17 cellular contexts compared by ENCODE assay signal in genomic region chr13:48054601-48055000, GRCh38. TPM values are rescaled to one million over a fixed set of nuclear protein-coding genes. Genes with fewer than 3 reads are reported as not detected.
DNase-seq lines count a peak whose midpoint lies in the region; ATAC-seq lines count a peak whose summit lies in the region.
"Had no signal": no experiment of that assay in that cellular context is flagged by ENCODE, and none has a peak within 500 bp of the region (broad histone marks: within the 10 kb centered on the region; RNA-seq: fewer than 3 reads in every experiment).

No MANE protein-coding gene starts in this region.

- WGBS in mesendoderm (ENCODE audit: extremely low coverage, insufficient coverage, low lambda C conversion rate): no CpG with 5 or more reads among the region's 6 CpGs

- H3K4me3 Mint-ChIP-seq in activated T-cell treated with anti-CD3 and anti-CD28 coated beads, Interleukin-2, amount 50 U/mL, for 24 hours: no peak overlapping the region
- H3K4me3 Mint-ChIP-seq: B cell; CD4-positive, alpha-beta T cell; CD8-positive, alpha-beta T cell had no signal

- no peak overlapping the region for H2AK5ac ChIP-seq in mesendoderm (ENCODE audit: low read length)

- no peak overlapping the region for H3K4me2 ChIP-seq in mesendoderm (ENCODE audit: low read length)
- H3K4me2 ChIP-seq: A549; BLaER1 treated with 17β-estradiol and CSF1 and Interleukin-3, amounts not matched to agents 10 nM and 100 nM had no signal

- H3K36me3 Mint-ChIP-seq in activated T-cell treated with anti-CD3 and anti-CD28 coated beads, Interleukin-2, amount 50 U/mL, for 24 hours (ENCODE audit: low read depth): peaks cover 85% of the 10 kb centered on the region

- peaks cover 2% of the 10 kb centered on the region for H3K36me3 ChIP-seq in mesendoderm (ENCODE audit: control insufficient read depth, insufficient read depth, low read length)

- H3K56ac ChIP-seq in mesendoderm (ENCODE audit: low read length): no peak overlapping the region

- no peaks in the 10 kb centered on the region for H3K79me1 ChIP-seq in mesendoderm (ENCODE audit: low read length)

- no peak overlapping the region for H3K23ac ChIP-seq in mesendoderm (ENCODE audit: low read length)

- no peaks in the 10 kb centered on the region for H3K27me3 ChIP-seq in mesendoderm (ENCODE audit: insufficient read depth, low read length, poor library complexity)
- H3K27me3 ChIP-seq: BLaER1 treated with 17β-estradiol and CSF1 and Interleukin-3, amounts not matched to agents 10 nM and 100 nM had no signal

- no peak overlapping the region for H3K4ac ChIP-seq in mesendoderm (ENCODE audit: low read depth, low read length)

- peaks cover 8% of the 10 kb centered on the region for H3K4me1 Mint-ChIP-seq in activated T-cell treated with anti-CD3 and anti-CD28 coated beads, Interleukin-2, amount 50 U/mL, for 24 hours (ENCODE audit: low read depth)
- H3K4me1 Mint-ChIP-seq: B cell had no signal

- no peak overlapping the region for H2BK5ac ChIP-seq in mesendoderm (ENCODE audit: low read length)

- no peak for ATAC-seq in GM18867 (IDR thresholded peaks at IDR 0.05; ENCODE audit: unreplicated experiment)
- ATAC-seq: A549; CD8-positive, alpha-beta T cell had no signal

- H3K4me3 ChIP-seq in mesendoderm (ENCODE audit: low read length): no peak overlapping the region
- H3K4me3 ChIP-seq: A549; BLaER1 treated with 17β-estradiol and CSF1 and Interleukin-3, amounts not matched to agents 10 nM and 100 nM had no signal

- DNase-seq in activated T-cell treated with anti-CD3 and anti-CD28 coated beads, Interleukin-2, amount 50 U/mL, for 24 hours: no peak
- no peak for DNase-seq in activated T-cell treated with anti-CD3 and anti-CD28 coated beads, Interleukin-2, amount 50 U/mL, for 48 hours
- DNase-seq in mesendoderm (peak; percentile 21), NCI-H2107 (lab: John Stamatoyannopoulos, UW) (no peak)
- DNase-seq: AML-193; Caco-2; Calu3; CD4-positive, alpha-beta T cell; CD8-positive, alpha-beta T cell; DMS79 treated with DMSO at 0.1 percent for 48 hours; GF-D8 had no signal

- H3K4me1 ChIP-seq in mesendoderm (ENCODE audit: control insufficient read depth, low read depth, low read length): no peaks in the 10 kb centered on the region
- H3K4me1 ChIP-seq: A549; BLaER1 treated with 17β-estradiol and CSF1 and Interleukin-3, amounts not matched to agents 10 nM and 100 nM; Caco-2 had no signal

- H3K27me3 Mint-ChIP-seq in activated T-cell treated with anti-CD3 and anti-CD28 coated beads, Interleukin-2, amount 50 U/mL, for 24 hours: no peaks in the 10 kb centered on the region
- H3K27me3 Mint-ChIP-seq: B cell; CD4-positive, alpha-beta T cell had no signal

- H3K9ac ChIP-seq in mesendoderm (ENCODE audit: low read length): no peak overlapping the region
- H3K9ac ChIP-seq: BLaER1 treated with 17β-estradiol and CSF1 and Interleukin-3, amounts not matched to agents 10 nM and 100 nM had no signal

- no peak overlapping the region for H4K5ac ChIP-seq in mesendoderm (ENCODE audit: low read length)

- H3K9me3 Mint-ChIP-seq in activated T-cell treated with anti-CD3 and anti-CD28 coated beads, Interleukin-2, amount 50 U/mL, for 24 hours: no peaks in the 10 kb centered on the region
- H3K9me3 Mint-ChIP-seq: CD4-positive, alpha-beta T cell; CD8-positive, alpha-beta T cell had no signal

- peak overlapping the region; percentile 53 for H3K27ac Mint-ChIP-seq in activated T-cell treated with anti-CD3 and anti-CD28 coated beads, Interleukin-2, amount 50 U/mL, for 24 hours
- H3K27ac Mint-ChIP-seq: B cell; CD4-positive, alpha-beta T cell had no signal

- H2BK15ac ChIP-seq in mesendoderm (replicated peaks; ENCODE audit: low read depth): no peak overlapping the region

- H3K18ac ChIP-seq in mesendoderm (ENCODE audit: low read length): no peak overlapping the region

- H4K8ac ChIP-seq in mesendoderm (ENCODE audit: low read depth, low read length): no peak overlapping the region

- no peak overlapping the region for H3K27ac ChIP-seq in mesendoderm (ENCODE audit: low read depth, low read length)
- H3K27ac ChIP-seq: 22Rv1; A549; BLaER1 treated with 17β-estradiol and CSF1 and Interleukin-3, amounts not matched to agents 10 nM and 100 nM; C4-2B had no signal

- no peak overlapping the region for H2BK120ac ChIP-seq in mesendoderm (ENCODE audit: low read depth, low read length)

- H3K79me2 ChIP-seq in mesendoderm (ENCODE audit: control insufficient read depth, insufficient read depth, low read length): no peaks in the 10 kb centered on the region

RNA-seq across cellular contexts. Expression of gene NUDT15, which starts 17.1 kb away (rescaled TPM):
- 170 TPM for polyA plus RNA-seq in mesendoderm (2013, experiment 1 of 2)
- 174 TPM for polyA plus RNA-seq in mesendoderm (2013, experiment 2 of 2)

RNA-seq across cellular contexts. Expression of gene MED4, which starts 40.3 kb away (rescaled TPM):
- 51.8 TPM for polyA plus RNA-seq in mesendoderm (2013, experiment 1 of 2)
- polyA plus RNA-seq in mesendoderm (2013, experiment 2 of 2): 50.1 TPM

RNA-seq across cellular contexts. Expression of gene SUCLA2, which starts 53.5 kb away (rescaled TPM):
- 99.6 TPM for polyA plus RNA-seq in mesendoderm (2013, experiment 1 of 2)
- 95.4 TPM for polyA plus RNA-seq in mesendoderm (2013, experiment 2 of 2)
